In genomic region chr5:139653616-139654015, GRCh38 we compare ENCODE assay signal across 9 cellular contexts. TPM values are rescaled to one million over a fixed set of nuclear protein-coding genes. Genes with fewer than 3 reads are reported as not detected.
DNase-seq lines count a peak whose midpoint lies in the region; ATAC-seq and TF ChIP-seq lines count a peak whose summit lies in the region.
"Had no signal": no experiment of that assay in that cellular context is flagged by ENCODE, and none has a peak within 500 bp of the region (broad histone marks: within the 10 kb centered on the region; RNA-seq: fewer than 3 reads in every experiment).

No MANE protein-coding gene starts in this region.

- H3K27ac Mint-ChIP-seq in naive B cell: peak overlapping the region; percentile 66 to 94 (median 88)

- H3K27me3 Mint-ChIP-seq in naive B cell: no peaks in the 10 kb centered on the region

- DNase-seq in Right ventricle myocardium inferior (ENCODE audit: missing footprints) (peak; percentile 42), left ventricle myocardium superior (no peak), colonic mucosa (no peak), naive B cell (no peak), uterus (no peak), erythroblast (lab: John Stamatoyannopoulos, UW) (no peak)
- no peak for DNase-seq in effector CD8-positive, alpha-beta T cell (lab: John Stamatoyannopoulos, UW)
- DNase-seq: NCI-H1930 had no signal

- H3K4me1 Mint-ChIP-seq in naive B cell: peaks cover 77 to 84% (median 78%) of the 10 kb centered on the region in 3 donors

- peak overlapping the region; percentile 78 to 99 (median 90) for H3K4me3 Mint-ChIP-seq in naive B cell

- H3K36me3 ChIP-seq in colonic mucosa: no peaks in the 10 kb centered on the region
- no peaks in the 10 kb centered on the region for H3K36me3 ChIP-seq in uterus

- peak overlapping the region in 1 of 2 donors; percentile 27 for H3K9ac ChIP-seq in colonic mucosa (ENCODE audit: low read depth in 2 of 2, low read length in 2 of 2)

- no peak for TF ChIP-seq POLR2A in uterus (IDR thresholded peaks at IDR 0.05)
- TF ChIP-seq POLR2A in erythroblast (IDR thresholded peaks at IDR 0.05; ENCODE audit: low read length): no peak

- no peak for TF ChIP-seq CTCF in colonic mucosa (IDR thresholded peaks at IDR 0.05)
- no peak for TF ChIP-seq CTCF in uterus (IDR thresholded peaks at IDR 0.05)

- no peak overlapping the region for H3K4me3 ChIP-seq in colonic mucosa
- H3K4me3 ChIP-seq in uterus: no peak overlapping the region

- H3K9me3 ChIP-seq in colonic mucosa (no peaks in the 10 kb centered on the region), uterus (no peaks in the 10 kb centered on the region)

- no peak for ATAC-seq in Right ventricle myocardium inferior
- ATAC-seq in left ventricle myocardium superior: no peak
- no peak for ATAC-seq in naive B cell (ENCODE audit: low read depth in 2 of 2)
- no peak for ATAC-seq in GM19035 (IDR thresholded peaks at IDR 0.05; ENCODE audit: unreplicated experiment)

- H3K36me3 Mint-ChIP-seq in naive B cell: peaks cover 0 to 6% of the 10 kb centered on the region in 2 donors

- no peaks in the 10 kb centered on the region for H3K9me3 Mint-ChIP-seq in naive B cell

- H3K4me1 ChIP-seq in colonic mucosa (peaks cover 23% of the 10 kb centered on the region), uterus (peaks cover 4 to 40% of the 10 kb centered on the region in 2 donors)

- no peaks in the 10 kb centered on the region for H3K27me3 ChIP-seq in colonic mucosa
- no peaks in the 10 kb centered on the region for H3K27me3 ChIP-seq in uterus

- intact Hi-C loops in Right ventricle myocardium inferior (cut with DNase I): no loop called here
- intact Hi-C loops in left ventricle myocardium superior (cut with micrococcal nuclease): no loop called here
- intact Hi-C loops in colonic mucosa (cut with DNase I): no loop called here
- intact Hi-C loops in uterus (cut with DNase I; ENCODE audit: low total_unique reads): no loop called here

- H3K27ac ChIP-seq in colonic mucosa (peak overlapping the region; percentile 41), uterus (peak overlapping the region; percentile 65 to 88)

RNA-seq across cellular contexts. Expression of gene CXXC5, which starts 5.5 kb away (rescaled TPM):
- total RNA-seq in Right ventricle myocardium inferior (74.1 TPM), left ventricle myocardium superior (75.7 TPM), colonic mucosa (10 to 100 TPM; 32.3 to 40.4 TPM), uterus (10 to 100 TPM in 3 of 4 donors, 1 to 10 TPM in 1; 3.3 to 51.3 (median 35.0) TPM)
- polyA plus RNA-seq in naive B cell (ENCODE audit: low read depth in 6 of 6): 100 to 1,000 TPM; 351 to 547 (median 399) TPM
